Comparison of ENCODE assay signal across 10 cellular contexts in the genomic region with DNA sequence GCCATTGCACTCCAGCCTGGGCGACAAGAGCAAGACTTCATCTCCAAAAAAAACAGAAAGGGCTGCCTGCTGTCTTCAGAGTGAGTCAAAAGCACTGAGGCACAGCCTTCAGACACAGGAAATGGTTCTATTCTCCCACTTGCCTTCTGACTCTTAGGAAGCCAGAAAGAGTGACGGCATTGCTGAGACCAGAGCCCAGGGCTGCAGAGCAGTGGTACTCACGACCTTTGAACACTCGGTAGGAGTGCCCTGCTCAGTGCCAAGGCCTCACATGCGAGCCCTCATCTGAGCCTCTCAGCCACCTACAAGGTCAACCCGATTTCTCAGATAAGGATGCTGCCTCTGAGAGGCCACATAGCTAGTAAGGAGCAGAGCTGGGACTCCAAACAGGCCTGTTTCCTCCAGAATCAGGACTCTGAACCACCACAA. TPM values are rescaled to one million over a fixed set of nuclear protein-coding genes. Genes with fewer than 3 reads are reported as not detected.
A peak's percentile ranks its signal among the peaks of the same experiment; 100 is the strongest.
DNase-seq lines count a peak whose midpoint lies in the region; ATAC-seq and TF ChIP-seq lines count a peak whose summit lies in the region.
"Had no signal": no experiment of that assay in that cellular context is flagged by ENCODE, and none has a peak within 500 bp of the region (broad histone marks: within the 10 kb centered on the region; RNA-seq: fewer than 3 reads in every experiment).

No MANE protein-coding gene starts in this region.

- peak overlapping the region; percentile 91 to 94 for H3K27ac ChIP-seq in liver (ENCODE audit: low read depth in 1 of 2, low read length in 2 of 2)

- peaks cover 0 to 9% (median 0%) of the 10 kb centered on the region in 4 donors for H3K36me3 ChIP-seq in liver (ENCODE audit: control insufficient read depth in 4 of 4, insufficient read depth in 3 of 4, low read depth in 1 of 4, low read length in 3 of 4)

- H3K9me3 Mint-ChIP-seq in activated B cell treated with CpG ODN at 0.5 μM for 24 hours = no peaks in the 10 kb centered on the region
- H3K9me3 Mint-ChIP-seq: naive thymus-derived CD8-positive, alpha-beta T cell had no signal

- H3K4me3 Mint-ChIP-seq in activated B cell treated with CpG ODN at 0.5 μM for 24 hours = peak overlapping the region; percentile 69
- H3K4me3 Mint-ChIP-seq: naive thymus-derived CD8-positive, alpha-beta T cell had no signal

- no peaks in the 10 kb centered on the region for H3K27me3 ChIP-seq in liver (ENCODE audit: control insufficient read depth in 4 of 4, insufficient read depth in 4 of 4, low read length in 3 of 4)

- peaks cover 21 to 50% (median 32%) of the 10 kb centered on the region in 4 donors for H3K4me1 ChIP-seq in liver (ENCODE audit: control insufficient read depth in 4 of 4, insufficient read depth in 4 of 4, low read length in 3 of 4)

- TF ChIP-seq CTCF in GM13977 (IDR thresholded peaks at IDR 0.05; ENCODE audit: extremely low read depth, insufficient read depth, missing control alignments) (no peak), activated B cell treated with CpG ODN at 0.5 μM for 24 hours (IDR thresholded peaks at IDR 0.05) (no peak), liver (IDR thresholded peaks at IDR 0.05; ENCODE audit: low read depth, low read length, missing input control) (no peak)

- H3K27me3 Mint-ChIP-seq in activated B cell treated with CpG ODN at 0.5 μM for 24 hours = no peaks in the 10 kb centered on the region
- H3K27me3 Mint-ChIP-seq: naive thymus-derived CD8-positive, alpha-beta T cell had no signal

- 34% methylated on average over 6 of the region's 6 CpGs for WGBS in liver

- H3K36me3 Mint-ChIP-seq in activated B cell treated with CpG ODN at 0.5 μM for 24 hours (ENCODE audit: low read depth) = peaks cover 28% of the 10 kb centered on the region

- H3K4me3 ChIP-seq in liver (ENCODE audit: low read depth in 1 of 3, low read length in 3 of 3) = no peak overlapping the region

- peaks cover 45% of the 10 kb centered on the region for H3K4me1 Mint-ChIP-seq in activated B cell treated with CpG ODN at 0.5 μM for 24 hours

- peak in 1 of 2 donors; percentile 13 for TF ChIP-seq RAD21 in liver (IDR thresholded peaks at IDR 0.05)

- H3K9ac ChIP-seq in liver (ENCODE audit: low read depth in 1 of 2, low read length in 2 of 2) = peak overlapping the region in 1 of 2 donors; percentile 45

- CTCF ChIA-PET in activated B cell treated with CpG ODN at 0.5 μM for 24 hours (lab: Charles Lee) = interaction anchor here (2.1 kb wide), 1 partner anchor 67 kb away, joined by 13 read pairs; no protein-coding TSS in a partner anchor

- ATAC-seq in GM21619 (IDR thresholded peaks at IDR 0.05; ENCODE audit: unreplicated experiment) (peak; percentile 73), activated B cell treated with CpG ODN at 0.5 μM for 24 hours (ENCODE audit: low read depth) (peak; percentile 92)

- POLR2A ChIA-PET in activated B cell treated with CpG ODN at 0.5 μM for 24 hours (lab: Charles Lee) = interaction anchor here (0.5 to 1.7 kb wide), 9 partner anchors 8 to 121 kb away, joined by 3 to 14 read pairs (median 5); no protein-coding TSS in a partner anchor

- H3K9me3 ChIP-seq in liver (ENCODE audit: control insufficient read depth in 4 of 4, low read length in 3 of 4) = no peaks in the 10 kb centered on the region

- intact Hi-C loops in activated B cell treated with CpG ODN at 0.5 μM for 24 hours (cut with micrococcal nuclease) = loop anchor here (1.0 to 2.0 kb wide), 2 partner anchors 8 to 14 kb away; no protein-coding TSS in a partner anchor

- peak; percentile 76 for DNase-seq in GM13977 (ENCODE audit: low spot score)
- no peak for DNase-seq in activated B cell treated with CpG ODN at 0.5 μM for 24 hours
- no peak for DNase-seq in NCI-H2081 (lab: John Stamatoyannopoulos, UW)
- no peak for DNase-seq in NCI-H1105 treated with DMSO at 0.1 percent for 48 hours (lab: John Stamatoyannopoulos, UW)
- no peak for DNase-seq in NCI-H2029 treated with DMSO at 0.1 percent for 48 hours (lab: John Stamatoyannopoulos, UW)
- no peak for DNase-seq in SK-N-DZ (ENCODE audit: low spot score)
- DNase-seq: naive thymus-derived CD8-positive, alpha-beta T cell; NK-92 treated with Interleukin-12 subunit alpha and Interleukin-12 subunit beta, amount 100 ng/mL, for 24 hours had no signal

- in situ Hi-C loops in GM13977 (cut with MboI; ENCODE audit: low pct_unique_long_range_greater_than_20kb, low sequenced_read_pairs, unreplicated experiment) = no loop called here

- H3K27ac Mint-ChIP-seq in activated B cell treated with CpG ODN at 0.5 μM for 24 hours = peak overlapping the region; percentile 86

TF ChIP-seq in liver, 16 proteins besides CTCF, POLR2A, EP300 and RAD21:
- TF ChIP-seq HNF4A (conservative IDR thresholded peaks at IDR 0.05) = peak; percentile 77 to 82
- no peak for TF ChIP-seq FOXA1 (IDR thresholded peaks at IDR 0.05)
- TF ChIP-seq GABPA (IDR thresholded peaks at IDR 0.05 in 1 of 2, conservative IDR thresholded peaks at IDR 0.05 in 1 of 2) = no peak
- TF ChIP-seq, protein P1, sequence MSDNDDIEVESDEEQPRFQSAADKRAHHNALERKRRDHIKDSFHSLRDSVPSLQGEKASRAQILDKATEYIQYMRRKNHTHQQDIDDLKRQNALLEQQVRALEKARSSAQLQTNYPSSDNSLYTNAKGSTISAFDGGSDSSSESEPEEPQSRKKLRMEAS (IDR thresholded peaks at IDR 0.05) = peak; percentile 51
- peak; percentile 68 for TF ChIP-seq SP1 (IDR thresholded peaks at IDR 0.05)
- TF ChIP-seq NR2F2 (IDR thresholded peaks at IDR 0.05) = no peak
- TF ChIP-seq EGR1 (IDR thresholded peaks at IDR 0.05; ENCODE audit: low read depth in 2 of 2) = no peak
- peak; percentile 60 for TF ChIP-seq HNF4G (IDR thresholded peaks at IDR 0.05)
- peak in 1 of 2 donors; percentile 34 for TF ChIP-seq JUND (IDR thresholded peaks at IDR 0.05)
- TF ChIP-seq RXRA (IDR thresholded peaks at IDR 0.05) = peak; percentile 31 to 64

RNA-seq across cellular contexts. Expression of a gene that starts 3.5 kb away (rescaled TPM):
- total RNA-seq in activated B cell treated with CpG ODN at 0.5 μM for 24 hours (42.9 and 45.3 TPM in 2 replicates), liver (10 to 100 TPM in 1 of 2 donors, 1 to 10 TPM in 1; 6.5 to 13.9 TPM)
- polyA plus RNA-seq in liver = 10 to 100 TPM; 10.3 to 17.7 TPM
- polyA plus RNA-seq in SK-N-DZ (2014; cell fraction: cytosol; rRNA removed) = 97.8 and 113 TPM in 2 replicates
- 60.1 and 93.7 TPM in 2 replicates for polyA plus RNA-seq in SK-N-DZ (2014; cell fraction: nucleus; rRNA removed)

RNA-seq across cellular contexts. Expression of a gene that starts 41.5 kb away (rescaled TPM):
- total RNA-seq in activated B cell treated with CpG ODN at 0.5 μM for 24 hours = 49.5 TPM in 2 replicates
- total RNA-seq in liver = 10 to 100 TPM; 11.8 to 17.1 TPM
- polyA plus RNA-seq in liver = 1 to 10 TPM; 4.6 to 4.8 TPM
- 20.2 and 26.5 TPM in 2 replicates for polyA plus RNA-seq in SK-N-DZ (2014; cell fraction: cytosol; rRNA removed)
- 53.8 and 77.3 TPM in 2 replicates for polyA plus RNA-seq in SK-N-DZ (2014; cell fraction: nucleus; rRNA removed)
